1 cellular context compared by ENCODE assay signal in genomic region chr5:110738812-110739651, GRCh38.
TF ChIP-seq lines count a peak whose summit lies in the region.

SLC25A46 (plus strand) TSS chr5:110739007; CDS start chr5:110739120, 113 bp downstream.

TF ChIP-seq in HepG2, 621 proteins besides CTCF, POLR2A, EP300 and RAD21 (continued from another document):
- no peak for TF ChIP-seq ETS1 (CRISPR knock-in tag; IDR thresholded peaks at IDR 0.05)
- TF ChIP-seq ARID5B (CRISPR knock-in tag; IDR thresholded peaks at IDR 0.05) = peak; percentile 57
- TF ChIP-seq ZFP41 (CRISPR knock-in tag; IDR thresholded peaks at IDR 0.05; ENCODE audit: borderline replicate concordance) = no peak
- TF ChIP-seq TCF12 (IDR thresholded peaks at IDR 0.05) = no peak
- TF ChIP-seq TCF12 (CRISPR knock-in tag; IDR thresholded peaks at IDR 0.05) = 0 out of 2 replicates have a peak, but pooled peaks have one; percentile 21
- peak; percentile 67; the same call in 1 of the 2 replicates for TF ChIP-seq ZNF276 (CRISPR knock-in tag; IDR thresholded peaks at IDR 0.05; ENCODE audit: low read depth)
- TF ChIP-seq ZNF20 (CRISPR knock-in tag; IDR thresholded peaks at IDR 0.05) = no peak
- peak; percentile 86; the same call in 1 of the 2 replicates for TF ChIP-seq ZNF430 (CRISPR knock-in tag; IDR thresholded peaks at IDR 0.05)
- TF ChIP-seq ZSCAN9 (CRISPR knock-in tag; IDR thresholded peaks at IDR 0.05; ENCODE audit: borderline replicate concordance) = no peak
- peak; percentile 28; the same call in 1 of the 2 replicates for TF ChIP-seq ZMYM3 (CRISPR knock-in tag; IDR thresholded peaks at IDR 0.05)
- peak; percentile 27; the same call in 1 of the 2 replicates for TF ChIP-seq MTA1 (CRISPR knock-in tag; IDR thresholded peaks at IDR 0.05; ENCODE audit: borderline replicate concordance)
- TF ChIP-seq ZNF143 (CRISPR knock-in tag; IDR thresholded peaks at IDR 0.05) = peak; percentile 52; the same call in 1 of the 2 replicates
- TF ChIP-seq ZBTB39 (CRISPR knock-in tag; IDR thresholded peaks at IDR 0.05) = 0 out of 2 replicates have a peak, but pooled peaks have one; percentile 66
- TF ChIP-seq PAXIP1 (CRISPR knock-in tag; conservative IDR thresholded peaks at IDR 0.05) = 0 out of 2 replicates have a peak, but pooled peaks have one; percentile 16
- TF ChIP-seq EED (CRISPR knock-in tag; IDR thresholded peaks at IDR 0.05) = peak; percentile 76; the same call in 1 of the 2 replicates
- no peak for TF ChIP-seq ZNF737 (CRISPR knock-in tag; IDR thresholded peaks at IDR 0.05; ENCODE audit: borderline replicate concordance)
- TF ChIP-seq ZNF274 (CRISPR knock-in tag; IDR thresholded peaks at IDR 0.05) = peak; percentile 49; the same call in 1 of the 2 replicates
- TF ChIP-seq HOMEZ (CRISPR knock-in tag; IDR thresholded peaks at IDR 0.05; ENCODE audit: low read depth) = no peak
- peak; percentile 83 for TF ChIP-seq HES4 (CRISPR knock-in tag; IDR thresholded peaks at IDR 0.05; ENCODE audit: borderline replicate concordance)
- TF ChIP-seq PLSCR1 (CRISPR knock-in tag; IDR thresholded peaks at IDR 0.05; ENCODE audit: borderline replicate concordance) = no peak
- TF ChIP-seq PBX3 (CRISPR knock-in tag; IDR thresholded peaks at IDR 0.05; ENCODE audit: borderline replicate concordance) = no peak
- TF ChIP-seq ZNF468 (CRISPR knock-in tag; IDR thresholded peaks at IDR 0.05) = no peak
- TF ChIP-seq ZNF616 (CRISPR knock-in tag; IDR thresholded peaks at IDR 0.05; ENCODE audit: low read depth) = peak; percentile 27; the same call in 1 of the 2 replicates
- no peak for TF ChIP-seq NONO (IDR thresholded peaks at IDR 0.05)
- no peak; the same call in 1 of the 2 replicates for TF ChIP-seq NONO (CRISPR knock-in tag; conservative IDR thresholded peaks at IDR 0.05)
- TF ChIP-seq NFKB2 (CRISPR knock-in tag; IDR thresholded peaks at IDR 0.05; ENCODE audit: borderline replicate concordance) = peak; percentile 70; the same call in 1 of the 2 replicates
